ENCODE assay signal across 2 cellular contexts in genomic region chr10:71747808-71748523, GRCh38.
A peak's percentile ranks its signal among the peaks of the same experiment; 100 is the strongest.
TF ChIP-seq lines count a peak whose summit lies in the region.

No MANE protein-coding gene starts in this region.

TF ChIP-seq in liver, 16 proteins besides CTCF, POLR2A, EP300 and RAD21:
- TF ChIP-seq EGR1 (IDR thresholded peaks at IDR 0.05; ENCODE audit: low read depth in 2 of 2), result no peak
- TF ChIP-seq RXRA (IDR thresholded peaks at IDR 0.05), result no peak
- TF ChIP-seq JUND (IDR thresholded peaks at IDR 0.05), result no peak
- TF ChIP-seq SP1 (IDR thresholded peaks at IDR 0.05), result no peak
- no peak for TF ChIP-seq HNF4A (conservative IDR thresholded peaks at IDR 0.05)
- TF ChIP-seq GABPA (IDR thresholded peaks at IDR 0.05 in 1 of 2, conservative IDR thresholded peaks at IDR 0.05 in 1 of 2), result no peak
- TF ChIP-seq MAX (IDR thresholded peaks at IDR 0.05), result no peak
- no peak for TF ChIP-seq ZBTB33 (IDR thresholded peaks at IDR 0.05)
- TF ChIP-seq FOXA2 (IDR thresholded peaks at IDR 0.05), result no peak
- TF ChIP-seq ATF3 (IDR thresholded peaks at IDR 0.05), result no peak
- TF ChIP-seq HNF4G (IDR thresholded peaks at IDR 0.05), result no peak
- TF ChIP-seq FOXA1 (IDR thresholded peaks at IDR 0.05), result no peak
- TF ChIP-seq YY1 (IDR thresholded peaks at IDR 0.05), result no peak
- no peak for TF ChIP-seq REST (IDR thresholded peaks at IDR 0.05)

TF ChIP-seq in HepG2, 621 proteins besides CTCF, POLR2A, EP300 and RAD21:
- TF ChIP-seq GMEB2 (CRISPR knock-in tag; IDR thresholded peaks at IDR 0.05; ENCODE audit: low read depth) (no peak), MAFK (conservative IDR thresholded peaks at IDR 0.05 in 1 of 2, IDR thresholded peaks at IDR 0.05 in 1 of 2; ENCODE audit: low read length in 2 of 2) (peak in 1 of 2 experiments; percentile 61; a peak in 2 of 4 replicates)
